ENCODE assay signal across 21 cellular contexts in the genomic region with DNA sequence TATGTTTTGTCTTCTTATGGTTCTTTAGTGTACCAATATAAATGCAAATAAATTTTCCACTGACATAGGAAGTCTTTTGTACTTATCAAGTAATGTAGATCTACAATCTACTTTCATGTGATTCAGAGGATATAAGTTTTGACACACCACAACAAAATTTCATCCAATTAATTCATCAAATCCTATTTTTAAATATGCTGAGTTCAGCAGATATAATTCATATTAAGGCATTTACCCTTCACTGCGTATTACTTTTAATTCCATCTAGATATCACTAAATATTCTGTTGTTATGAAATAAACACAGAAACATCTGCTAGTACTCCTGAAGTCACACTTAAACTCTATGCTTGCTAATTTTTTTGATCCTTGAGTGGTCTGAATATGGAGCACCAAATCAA. TPM values are rescaled to one million over a fixed set of nuclear protein-coding genes. Genes with fewer than 3 reads are reported as not detected.
DNase-seq lines count a peak whose midpoint lies in the region; ATAC-seq, FAIRE-seq and TF ChIP-seq lines count a peak whose summit lies in the region.
"Had no signal": no experiment of that assay in that cellular context is flagged by ENCODE, and none has a peak within 500 bp of the region (broad histone marks: within the 10 kb centered on the region; RNA-seq: fewer than 3 reads in every experiment).

No MANE protein-coding gene starts in this region.

- no peaks in the 10 kb centered on the region for H3K9me1 ChIP-seq in IMR-90 (ENCODE audit: insufficient read depth, low read length)

- CTCF ChIA-PET in A549 (lab: Yijun Ruan, JAX) (no interaction called here), IMR-90 (lab: Yijun Ruan, JAX) (no interaction called here)
- CTCF ChIA-PET in activated CD8-positive, alpha-beta T cell treated with anti-CD3 and anti-CD28 coated beads for 36 hours (lab: Charles Lee): no interaction called here

- H3K14ac ChIP-seq in IMR-90 (replicated peaks; ENCODE audit: low read depth, low read length): no peak overlapping the region

- H3K4me2 ChIP-seq in A549 (no peak overlapping the region), IMR-90 (ENCODE audit: low read depth, low read length) (no peak overlapping the region)
- H3K4me2 ChIP-seq: BLaER1 treated with 17β-estradiol and CSF1 and Interleukin-3, amounts not matched to agents 10 nM and 100 nM had no signal

- TF ChIP-seq CTCF in A549 (IDR thresholded peaks at IDR 0.05): no peak
- TF ChIP-seq CTCF in IMR-90 (conservative IDR thresholded peaks at IDR 0.05; ENCODE audit: low read depth, low read length): no peak
- TF ChIP-seq CTCF in type B pancreatic cell (conservative IDR thresholded peaks at IDR 0.05): no peak
- no peak for TF ChIP-seq CTCF in activated CD8-positive, alpha-beta T cell treated with anti-CD3 and anti-CD28 coated beads for 36 hours (IDR thresholded peaks at IDR 0.05)

- no peak overlapping the region for H3K9ac ChIP-seq in IMR-90 (ENCODE audit: low read depth, low read length)
- H3K9ac ChIP-seq: BLaER1 treated with 17β-estradiol and CSF1 and Interleukin-3, amounts not matched to agents 10 nM and 100 nM had no signal

- no peak overlapping the region for H4K5ac ChIP-seq in IMR-90 (ENCODE audit: low read depth, low read length)

- ATAC-seq in A549: no peak
- ATAC-seq in IMR-90 (ENCODE audit: low read depth): no peak
- no peak for ATAC-seq in memory B cell (ENCODE audit: low read depth)
- ATAC-seq in activated CD8-positive, alpha-beta T cell treated with anti-CD3 and anti-CD28 coated beads for 36 hours: no peak
- ATAC-seq in GM21423 (IDR thresholded peaks at IDR 0.05; ENCODE audit: unreplicated experiment): no peak
- ATAC-seq: CD8-positive, alpha-beta T cell had no signal

- H2AK9ac ChIP-seq in IMR-90 (replicated peaks; ENCODE audit: low read depth, low read length, poor library complexity): no peak overlapping the region

- no peak overlapping the region for H2AK5ac ChIP-seq in IMR-90 (ENCODE audit: low read depth, low read length)

- no peaks in the 10 kb centered on the region for H3K4me1 ChIP-seq in A549
- H3K4me1 ChIP-seq in IMR-90 (ENCODE audit: control insufficient read depth, insufficient read depth, low read length): no peaks in the 10 kb centered on the region
- H3K4me1 ChIP-seq: BLaER1 treated with 17β-estradiol and CSF1 and Interleukin-3, amounts not matched to agents 10 nM and 100 nM; Caco-2 had no signal

- dilution Hi-C loops in IMR-90 (cut with HindIII; ENCODE audit: low sequenced_read_pairs, unreplicated experiment): no loop called here

- H3K9me3 ChIP-seq in A549 (peaks cover 4% of the 10 kb centered on the region), IMR-90 (ENCODE audit: control insufficient read depth, insufficient read depth, low read length) (no peaks in the 10 kb centered on the region)
- H3K9me3 ChIP-seq: BLaER1 treated with 17β-estradiol and CSF1 and Interleukin-3, amounts not matched to agents 10 nM and 100 nM had no signal

- no peaks in the 10 kb centered on the region for H4K20me1 ChIP-seq in IMR-90 (ENCODE audit: insufficient read depth, low read length)
- H4K20me1 ChIP-seq: BLaER1 treated with 17β-estradiol and CSF1 and Interleukin-3, amounts not matched to agents 10 nM and 100 nM had no signal

- no peak overlapping the region for H2BK120ac ChIP-seq in IMR-90 (ENCODE audit: low read depth, low read length)

- H4K91ac ChIP-seq in IMR-90 (ENCODE audit: insufficient read depth, low read depth, low read length): no peak overlapping the region

- no peaks in the 10 kb centered on the region for H3K36me3 ChIP-seq in IMR-90 (ENCODE audit: control insufficient read depth, insufficient read depth, low read length)
- H3K36me3 ChIP-seq: BLaER1 treated with 17β-estradiol and CSF1 and Interleukin-3, amounts not matched to agents 10 nM and 100 nM had no signal

- no TSS peak for BruUV-seq in IMR-90 (replicated peaks; lab: Mats Ljungman, UMichigan)

- H2BK20ac ChIP-seq in IMR-90 (ENCODE audit: low read depth, low read length): no peak overlapping the region

- H3K79me1 ChIP-seq in IMR-90 (ENCODE audit: low read depth in 1 of 2, low read length in 2 of 2): no peaks in the 10 kb centered on the region

- H3K23ac ChIP-seq in IMR-90 (ENCODE audit: low read depth, low read length): no peak overlapping the region

- no peak for DNase-seq in A549 (ENCODE audit: low read depth in 1 of 2, low spot score in 1 of 2)
- no peak for DNase-seq in IMR-90
- no peak for DNase-seq in memory B cell (ENCODE audit: low spot score in 2 of 2)
- DNase-seq in type B pancreatic cell (ENCODE audit: extremely low spot score, unreplicated experiment): no peak
- DNase-seq in activated CD8-positive, alpha-beta T cell treated with anti-CD3 and anti-CD28 coated beads for 36 hours: no peak
- no peak for DNase-seq in NOMO-1 treated with dmso at 0.1 percent for 144 hours (lab: John Stamatoyannopoulos, UW; ENCODE audit: unreplicated experiment)
- DNase-seq: 8988T; AML-193; Caco-2; Calu3; CD4-positive, alpha-beta T cell; CD8-positive, alpha-beta T cell; DMS79 treated with DMSO at 0.1 percent for 48 hours; GF-D8 had no signal

- no peak overlapping the region for H3K4me3 Mint-ChIP-seq in memory B cell
- H3K4me3 Mint-ChIP-seq in type B pancreatic cell: no peak overlapping the region
- no peak overlapping the region for H3K4me3 Mint-ChIP-seq in activated CD8-positive, alpha-beta T cell treated with anti-CD3 and anti-CD28 coated beads for 36 hours
- H3K4me3 Mint-ChIP-seq: B cell; CD4-positive, alpha-beta T cell; CD8-positive, alpha-beta T cell had no signal

- H3K27ac Mint-ChIP-seq in memory B cell (peak overlapping the region; percentile 58), type B pancreatic cell (peak overlapping the region; percentile 80)
- H3K27ac Mint-ChIP-seq in activated CD8-positive, alpha-beta T cell treated with anti-CD3 and anti-CD28 coated beads for 36 hours: no peak overlapping the region
- H3K27ac Mint-ChIP-seq: B cell; CD4-positive, alpha-beta T cell; CD8-positive, alpha-beta T cell had no signal

- TF ChIP-seq POLR2A in A549 (IDR thresholded peaks at IDR 0.05; ENCODE audit: low read length): no peak
- no peak for TF ChIP-seq POLR2A in IMR-90 (IDR thresholded peaks at IDR 0.05; ENCODE audit: low read depth, low read length)

- H3K9me3 Mint-ChIP-seq in memory B cell (no peaks in the 10 kb centered on the region), type B pancreatic cell (no peaks in the 10 kb centered on the region)
- H3K9me3 Mint-ChIP-seq in activated CD8-positive, alpha-beta T cell treated with anti-CD3 and anti-CD28 coated beads for 36 hours: no peaks in the 10 kb centered on the region
- H3K9me3 Mint-ChIP-seq: CD4-positive, alpha-beta T cell; CD8-positive, alpha-beta T cell had no signal

- peak; percentile 49 for FAIRE-seq in A549 (lab: Jason Lieb, UNC)
- FAIRE-seq: A204.1, G401.6, GM12891 had no signal

- no peak overlapping the region for H4K8ac ChIP-seq in IMR-90 (ENCODE audit: low read depth in 2 of 2, low read length in 2 of 2)

- H3K27ac ChIP-seq in A549 (no peak overlapping the region), IMR-90 (ENCODE audit: insufficient read depth, low read length) (no peak overlapping the region)
- H3K27ac ChIP-seq: BLaER1 treated with 17β-estradiol and CSF1 and Interleukin-3, amounts not matched to agents 10 nM and 100 nM; C4-2B had no signal

- H3K18ac ChIP-seq in IMR-90 (ENCODE audit: low read depth, low read length): no peak overlapping the region

- no peaks in the 10 kb centered on the region for H3K36me3 Mint-ChIP-seq in memory B cell
- H3K36me3 Mint-ChIP-seq in type B pancreatic cell: no peaks in the 10 kb centered on the region
- H3K36me3 Mint-ChIP-seq in activated CD8-positive, alpha-beta T cell treated with anti-CD3 and anti-CD28 coated beads for 36 hours (ENCODE audit: low read depth): no peaks in the 10 kb centered on the region
- H3K36me3 Mint-ChIP-seq: CD8-positive, alpha-beta T cell had no signal

- no peak overlapping the region for H3K56ac ChIP-seq in IMR-90 (ENCODE audit: extremely low read depth, insufficient read depth, low read length)

- intact Hi-C loops in IMR-90 (cut with micrococcal nuclease): no loop called here
- intact Hi-C loops in activated CD8-positive, alpha-beta T cell treated with anti-CD3 and anti-CD28 coated beads for 36 hours (cut with micrococcal nuclease): no loop called here

- TF ChIP-seq EP300 in A549 (IDR thresholded peaks at IDR 0.05): no peak

- 83% methylated on average over 1 of the region's 1 CpG for WGBS in A549 (ENCODE audit: missing lambda C conversion rate)
- no CpG with 5 or more reads among the region's 1 CpG for WGBS in IMR-90 (ENCODE audit: extremely low coverage in 2 of 2, insufficient read length in 1 of 2), 2 experiments

- no peak overlapping the region for H2BK5ac ChIP-seq in IMR-90 (ENCODE audit: low read depth, low read length, poor library complexity, severe bottlenecking)

- no peak overlapping the region for H3K4ac ChIP-seq in IMR-90 (ENCODE audit: low read depth, low read length)

- H3K4me1 Mint-ChIP-seq in memory B cell (no peaks in the 10 kb centered on the region), type B pancreatic cell (ENCODE audit: unreplicated experiment) (peaks cover 6% of the 10 kb centered on the region)
- H3K4me1 Mint-ChIP-seq in activated CD8-positive, alpha-beta T cell treated with anti-CD3 and anti-CD28 coated beads for 36 hours (ENCODE audit: low read depth): no peaks in the 10 kb centered on the region
- H3K4me1 Mint-ChIP-seq: B cell had no signal

- H2BK15ac ChIP-seq in IMR-90 (ENCODE audit: low read depth, low read length): no peak overlapping the region

- no peak overlapping the region for H2AFZ ChIP-seq in IMR-90 (replicated peaks; ENCODE audit: low read length, poor library complexity)

- TF ChIP-seq RAD21 in A549 (conservative IDR thresholded peaks at IDR 0.05 in 1 of 2, IDR thresholded peaks at IDR 0.05 in 1 of 2): no peak
- TF ChIP-seq RAD21 in IMR-90 (IDR thresholded peaks at IDR 0.05; ENCODE audit: low read length): no peak

- no peak overlapping the region for H3K4me3 ChIP-seq in A549
- no peak overlapping the region for H3K4me3 ChIP-seq in IMR-90 (ENCODE audit: insufficient read depth, low read depth, low read length)
- H3K4me3 ChIP-seq: BLaER1 treated with 17β-estradiol and CSF1 and Interleukin-3, amounts not matched to agents 10 nM and 100 nM had no signal

- in situ Hi-C loops in IMR-90 (cut with MboI; ENCODE audit: low sequenced_read_pairs): no loop called here

- H3K27me3 Mint-ChIP-seq in memory B cell: peaks cover 4% of the 10 kb centered on the region
- H3K27me3 Mint-ChIP-seq in type B pancreatic cell: peaks cover 1% of the 10 kb centered on the region
- no peaks in the 10 kb centered on the region for H3K27me3 Mint-ChIP-seq in activated CD8-positive, alpha-beta T cell treated with anti-CD3 and anti-CD28 coated beads for 36 hours

- POLR2A ChIA-PET in A549 (lab: Yijun Ruan, JAX): no interaction called here
- POLR2A ChIA-PET in IMR-90 (lab: Charles Lee; ENCODE audit: unreplicated experiment): no interaction called here
- POLR2A ChIA-PET in activated CD8-positive, alpha-beta T cell treated with anti-CD3 and anti-CD28 coated beads for 36 hours (lab: Charles Lee): no interaction called here

- H3K27me3 ChIP-seq in IMR-90 (ENCODE audit: control insufficient read depth, insufficient read depth, low read length): no peaks in the 10 kb centered on the region
- H3K27me3 ChIP-seq: BLaER1 treated with 17β-estradiol and CSF1 and Interleukin-3, amounts not matched to agents 10 nM and 100 nM had no signal

RNA-seq across cellular contexts. Expression of a gene that starts 19.8 kb away (rescaled TPM):
- 9.8 and 12.3 TPM in 2 replicates for polyA plus RNA-seq in A549 (2011; rRNA removed)
- 3.1 and 3.3 TPM in 2 replicates for polyA plus RNA-seq in A549 (2012; cell fraction: cytosol; rRNA removed)
- polyA plus RNA-seq in A549 (2012; cell fraction: nucleus; rRNA removed): 2.9 and 3.3 TPM in 2 replicates
- polyA plus RNA-seq in A549 (2017; fragmentation: RNase III; extraction: RNeasy Plus Mini Kit Qiagen cat#74134 plus additional on column Dnase treatment): 8.5 to 9.5 TPM (median 8.8 TPM) in 3 replicates
- 3.4 and 4.0 TPM in 2 replicates for polyA minus RNA-seq in A549 (2011; rRNA and poly(A)+ RNA removed)
- 3.9 and 5.3 TPM in 2 replicates for total RNA-seq in IMR-90 (2012; rRNA removed)
- polyA plus RNA-seq in IMR-90 (2012; rRNA removed): 3.7 and 4.2 TPM in 2 replicates
- 0.91 and 1.3 TPM in 2 replicates for polyA plus RNA-seq in IMR-90 (2012; cell fraction: cytosol; rRNA removed)
- polyA plus RNA-seq in IMR-90 (2012; cell fraction: nucleus; rRNA removed; ENCODE audit: low replicate concordance): 4.5 and 11.7 TPM in 2 replicates
- total RNA-seq in type B pancreatic cell (ENCODE audit: low replicate concordance): 13.4 and 20.5 TPM in 2 replicates
- 10 to 100 TPM; 11.4 to 12.8 TPM for total RNA-seq in activated CD8-positive, alpha-beta T cell treated with anti-CD3 and anti-CD28 coated beads for 36 hours
